ENCODE assay signal across 8 cellular contexts in the genomic region with DNA sequence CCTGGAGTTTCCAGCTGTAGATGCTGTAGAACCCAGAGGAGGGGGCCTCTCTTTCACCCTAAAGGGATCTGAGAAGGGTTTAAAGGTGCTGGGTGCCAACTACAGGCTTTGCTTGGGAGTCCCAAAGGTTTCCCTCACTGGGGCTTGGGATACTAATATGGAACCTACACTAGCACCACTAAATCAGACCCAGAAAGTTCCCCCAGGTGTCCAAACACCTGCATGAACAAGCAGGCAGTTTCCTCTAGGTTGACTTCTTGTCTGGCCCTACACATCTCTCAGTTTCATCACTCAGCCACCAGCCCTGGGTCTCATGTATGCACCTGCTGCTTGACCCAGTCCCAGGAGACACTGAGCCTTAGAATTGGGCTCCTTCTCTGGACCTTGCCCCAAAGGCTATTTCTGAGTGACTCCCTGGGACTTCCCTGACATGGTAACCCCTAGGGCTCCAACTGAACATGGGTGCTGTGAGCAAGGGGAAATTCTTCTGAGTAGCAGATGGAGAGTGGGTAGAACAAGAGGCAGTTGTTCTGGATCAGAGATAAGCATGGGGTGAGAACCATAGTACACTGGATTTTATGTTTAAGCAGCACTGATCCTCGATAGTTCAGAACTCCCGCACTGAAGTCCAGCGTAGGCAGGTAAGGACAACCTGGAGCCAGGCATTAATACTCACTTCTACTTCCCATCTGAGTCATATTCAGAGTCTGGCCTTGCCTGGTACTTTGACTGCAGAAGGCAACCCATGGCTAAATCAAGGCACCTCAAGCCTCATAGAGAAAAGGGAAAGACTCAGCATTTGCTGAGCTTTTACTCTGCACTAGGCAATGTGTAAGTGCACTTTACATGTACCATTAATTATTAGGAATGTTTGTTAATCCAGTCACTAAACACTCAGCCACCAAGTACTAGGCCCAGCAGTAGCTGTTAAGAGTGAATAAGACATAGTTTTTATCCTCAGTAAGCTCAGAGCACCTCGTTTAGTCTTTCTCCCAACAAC. TPM values are rescaled to one million over a fixed set of nuclear protein-coding genes. Genes with fewer than 3 reads are reported as not detected.
A peak's percentile ranks its signal among the peaks of the same experiment; 100 is the strongest.
DNase-seq lines count a peak whose midpoint lies in the region; ATAC-seq and TF ChIP-seq lines count a peak whose summit lies in the region.

No MANE protein-coding gene starts in this region.

- peaks cover 16% of the 10 kb centered on the region for H3K4me1 Mint-ChIP-seq in mesothelial cell of epicardium

- H3F3A ChIP-seq in SU-DHL-6 (ENCODE audit: insufficient read depth): no peaks in the 10 kb centered on the region; the same call in 1 of the 2 replicates

- H3K4me3 Mint-ChIP-seq in mesothelial cell of epicardium: no peak overlapping the region

- H3K36me3 ChIP-seq in SU-DHL-6 (ENCODE audit: low read length) (peaks cover 3% of the 10 kb centered on the region; the same call in 1 of the 2 replicates), H7 (replicated peaks; ENCODE audit: control insufficient read depth, insufficient read depth, low read length) (peaks cover 3% of the 10 kb centered on the region)

- H3K27ac ChIP-seq in SU-DHL-6 (ENCODE audit: low read depth, low read length): peak overlapping the region; percentile 59

- H3K9me3 ChIP-seq in SU-DHL-6 (ENCODE audit: insufficient read depth, low read length): no peaks in the 10 kb centered on the region

- no peaks in the 10 kb centered on the region for H3K27me3 Mint-ChIP-seq in mesothelial cell of epicardium (ENCODE audit: low read depth)

- ATAC-seq in GM18867 (IDR thresholded peaks at IDR 0.05; ENCODE audit: unreplicated experiment) (peak; percentile 84), HG02642 (IDR thresholded peaks at IDR 0.05; ENCODE audit: poor library complexity, unreplicated experiment) (peak; percentile 90)

- TF ChIP-seq CTCF in SU-DHL-6 (IDR thresholded peaks at IDR 0.05; ENCODE audit: insufficient read depth, low read length, poor library complexity, severe bottlenecking): no peak
- TF ChIP-seq CTCF in mesothelial cell of epicardium (IDR thresholded peaks at IDR 0.05; ENCODE audit: unreplicated experiment): no peak

- peaks cover 34% of the 10 kb centered on the region for H3K79me2 ChIP-seq in SU-DHL-6 (ENCODE audit: insufficient read depth, low read length)

- no peaks in the 10 kb centered on the region for H3K9me3 Mint-ChIP-seq in mesothelial cell of epicardium

- H3K36me3 Mint-ChIP-seq in mesothelial cell of epicardium: peaks cover 29% of the 10 kb centered on the region

- DNase-seq in mesothelial cell of epicardium (ENCODE audit: low spot score in 2 of 2, unreplicated experiment in 2 of 2) (no peak), NCI-H2029 treated with DMSO at 0.1 percent for 48 hours (lab: John Stamatoyannopoulos, UW) (no peak), mesenteric fat pad (ENCODE audit: low spot score) (no peak), H7 (no peak)
- no peak for DNase-seq in activated T-cell treated with anti-CD3 and anti-CD28 coated beads, Interleukin-2, amount 50 U/mL, for 1 hour

- peak overlapping the region; percentile 28 for H3K4me2 ChIP-seq in SU-DHL-6 (ENCODE audit: low read depth, low read length, poor library complexity, severe bottlenecking)

- H4K20me1 ChIP-seq in SU-DHL-6 (ENCODE audit: low read depth, low read length): no peaks in the 10 kb centered on the region

- no peaks in the 10 kb centered on the region for H3K27me3 ChIP-seq in SU-DHL-6 (ENCODE audit: low read length)
- no peaks in the 10 kb centered on the region for H3K27me3 ChIP-seq in H7 (ENCODE audit: control insufficient read depth, insufficient read depth, low read length)

- H3K9ac ChIP-seq in SU-DHL-6 (ENCODE audit: low read length): no peak overlapping the region

- no peak overlapping the region for H3K4me3 ChIP-seq in SU-DHL-6 (ENCODE audit: insufficient read depth, low read length, poor library complexity, severe bottlenecking)
- H3K4me3 ChIP-seq in H7 (ENCODE audit: insufficient read depth, low read depth, low read length): no peak overlapping the region

- peak overlapping the region; percentile 81 for H3K27ac Mint-ChIP-seq in mesothelial cell of epicardium

- H2AFZ ChIP-seq in SU-DHL-6 (ENCODE audit: low read depth, low read length, severe bottlenecking): no peak overlapping the region

- H3K9me2 ChIP-seq in SU-DHL-6 (replicated peaks; ENCODE audit: insufficient read depth, low read length): no peaks in the 10 kb centered on the region

RNA-seq across cellular contexts. Expression of a gene that starts 16.8 kb away (rescaled TPM):
- 63.2 to 66.6 TPM (median 64.8 TPM) in 3 replicates for total RNA-seq in mesothelial cell of epicardium
- total RNA-seq in mesenteric fat pad: 135 TPM
- 38.5 and 53.6 TPM in 2 replicates for total RNA-seq in H7 (2014; rRNA removed; shearing (Covaris generic))

RNA-seq across cellular contexts. Expression of a gene that starts 33.2 kb away (rescaled TPM):
- total RNA-seq in mesothelial cell of epicardium (36.6 to 39.0 TPM (median 37.5 TPM) in 3 replicates), mesenteric fat pad (1.1 TPM)
- 119 and 157 TPM in 2 replicates for total RNA-seq in H7 (2014; rRNA removed; shearing (Covaris generic))

Comparison
In these comparisons a context has a peak if more than half of its experiments do, and no peak if none do; other contexts are left out.
1. RNA of a gene that starts 33.2 kb away (total RNA-seq): 119 to 157 TPM in H7 and 36.6 to 39.0 TPM in mesothelial cell of epicardium; 1.1 TPM in mesenteric fat pad (single experiment); every median in the first group is over 10 times any median in the second.